22 cellular contexts compared by ENCODE assay signal in genomic region chr11:11913395-11913794, GRCh38.
A peak's percentile ranks its signal among the peaks of the same experiment; 100 is the strongest.
DNase-seq lines count a peak whose midpoint lies in the region; ATAC-seq, FAIRE-seq and TF ChIP-seq lines count a peak whose summit lies in the region.
"Had no signal": no experiment of that assay in that cellular context is flagged by ENCODE, and none has a peak within 500 bp of the region (broad histone marks: within the 10 kb centered on the region; RNA-seq: fewer than 3 reads in every experiment).

No MANE protein-coding gene starts in this region.

- H3K36me3 ChIP-seq in psoas muscle (ENCODE audit: insufficient read depth in 1 of 2, low read depth in 1 of 2) = peaks cover 0 to 26% of the 10 kb centered on the region in 2 donors

- H3K9me3 Mint-ChIP-seq in activated naive CD4-positive, alpha-beta T cell treated with anti-CD3 and anti-CD28 coated beads, Interleukin-2, amount 50 U/mL, for 24 hours = no peaks in the 10 kb centered on the region
- H3K9me3 Mint-ChIP-seq: CD8-positive, alpha-beta memory T cell had no signal

- no peak overlapping the region for H3K4me3 Mint-ChIP-seq in activated naive CD4-positive, alpha-beta T cell treated with anti-CD3 and anti-CD28 coated beads, Interleukin-2, amount 50 U/mL, for 24 hours
- H3K4me3 Mint-ChIP-seq: B cell; CD4-positive, CD25-positive, alpha-beta regulatory T cell; CD8-positive, alpha-beta memory T cell had no signal

- peak overlapping the region; percentile 25 for H3K27ac Mint-ChIP-seq in activated naive CD4-positive, alpha-beta T cell treated with anti-CD3 and anti-CD28 coated beads, Interleukin-2, amount 50 U/mL, for 24 hours
- H3K27ac Mint-ChIP-seq: B cell; CD4-positive, CD25-positive, alpha-beta regulatory T cell had no signal

- no peak for TF ChIP-seq POLR2A in H54 (IDR thresholded peaks at IDR 0.05; ENCODE audit: low read depth, low read length)

- H3K4me1 Mint-ChIP-seq in activated naive CD4-positive, alpha-beta T cell treated with anti-CD3 and anti-CD28 coated beads, Interleukin-2, amount 50 U/mL, for 24 hours = peaks cover 14% of the 10 kb centered on the region
- H3K4me1 Mint-ChIP-seq: B cell had no signal

- intact Hi-C loops in psoas muscle (cut with DNase I) = no loop called here

- FAIRE-seq in H54 (lab: Jason Lieb, UNC) = peak; percentile 11
- FAIRE-seq: D721Med, GM12878, GM18507 had no signal

- H3K27ac ChIP-seq in psoas muscle = peak overlapping the region; percentile 20
- H3K27ac ChIP-seq: 22Rv1, BLaER1, C4-2B had no signal

- no peak for TF ChIP-seq CTCF in psoas muscle (IDR thresholded peaks at IDR 0.05)

- H3K4me3 ChIP-seq in psoas muscle = no peak overlapping the region
- H3K4me3 ChIP-seq: BLaER1, GM12878 had no signal

- H3K4me1 ChIP-seq in psoas muscle = peaks cover 11% of the 10 kb centered on the region
- H3K4me1 ChIP-seq: BLaER1 had no signal

- H3K27me3 ChIP-seq in psoas muscle (ENCODE audit: insufficient read depth in 3 of 3, low read length in 2 of 3) = no peaks in the 10 kb centered on the region
- H3K27me3 ChIP-seq: BLaER1 had no signal

- no peaks in the 10 kb centered on the region for H3K27me3 Mint-ChIP-seq in activated naive CD4-positive, alpha-beta T cell treated with anti-CD3 and anti-CD28 coated beads, Interleukin-2, amount 50 U/mL, for 24 hours
- H3K27me3 Mint-ChIP-seq: B cell; CD4-positive, CD25-positive, alpha-beta regulatory T cell; CD8-positive, alpha-beta memory T cell had no signal

- DNase-seq in activated naive CD4-positive, alpha-beta T cell (lab: John Stamatoyannopoulos, UW) = no peak
- DNase-seq in H54 (ENCODE audit: insufficient read length, low spot score) (no peak), psoas muscle (no peak), occipital lobe (lab: John Stamatoyannopoulos, UW) (no peak)
- DNase-seq: CD4-positive, CD25-positive, alpha-beta regulatory T cell; CD8-positive, alpha-beta memory T cell; DMS 273 treated with DMSO at 0.1 percent for 48 hours; DMS79; EL; GDM1; GOT3; H7; HCEC 1CT had no signal

- 94 to 97% (median 94%) methylated on average over 1 of the region's 1 CpG for WGBS in psoas muscle, 3 donors

- peaks cover 20% of the 10 kb centered on the region for H3K36me3 Mint-ChIP-seq in activated naive CD4-positive, alpha-beta T cell treated with anti-CD3 and anti-CD28 coated beads, Interleukin-2, amount 50 U/mL, for 24 hours

- ATAC-seq in psoas muscle = peak in 1 of 4 donors; percentile 39
- no peak for ATAC-seq in GM18511 (IDR thresholded peaks at IDR 0.05; ENCODE audit: unreplicated experiment)
- ATAC-seq: GM12878 had no signal

- H3K9me3 ChIP-seq in psoas muscle = no peaks in the 10 kb centered on the region
- H3K9me3 ChIP-seq: BLaER1 had no signal
